Comparison of ENCODE assay signal across 28 cellular contexts in the genomic region with DNA sequence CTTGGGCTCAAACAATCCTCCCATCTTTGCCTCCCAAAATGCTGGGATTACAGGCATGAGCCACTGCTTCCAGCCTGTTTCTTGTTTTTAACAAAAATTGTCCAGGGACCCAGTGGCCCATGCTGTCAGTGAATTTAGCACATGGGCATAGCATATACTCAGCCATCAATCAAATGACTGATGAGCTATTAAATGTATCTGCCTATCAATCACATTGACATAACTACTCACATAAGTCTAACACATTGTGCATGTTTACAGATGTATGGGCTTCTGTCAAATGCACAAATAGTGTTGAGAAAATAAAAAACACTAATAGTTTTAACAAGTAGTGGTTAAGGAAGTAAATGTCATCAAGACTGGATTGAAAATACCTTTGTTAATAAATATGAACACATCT.
"Had no signal": no experiment of that assay in that cellular context is flagged by ENCODE, and none has a peak within 500 bp of the region (broad histone marks: within the 10 kb centered on the region; RNA-seq: fewer than 3 reads in every experiment).

No MANE protein-coding gene starts in this region.

- H3K9ac ChIP-seq: neural progenitor cell had no signal

- H3K27ac ChIP-seq: neural progenitor cell, pancreas, psoas muscle, right lobe of liver, sigmoid colon, suprapubic skin, testis, tibial artery, transverse colon, upper lobe of right lung, uterus had no signal

- FAIRE-seq: pancreas, small intestine had no signal

- H3K36me3 ChIP-seq: neural progenitor cell, pancreas, right lobe of liver, sigmoid colon, suprapubic skin, tibial artery, transverse colon, upper lobe of right lung, uterus had no signal

- ATAC-seq: naive thymus-derived CD8-positive, alpha-beta T cell; natural killer cell treated with Interleukin-12 subunit alpha and Interleukin-12 subunit beta and Interleukin-15 and Interleukin-18, amount 100 ng/mL, for 72 hours; pancreas; psoas muscle; right cardiac atrium; right lobe of liver; stimulated activated memory B cell treated with anti-CD40 and anti-IgM and Interleukin-4, amounts not matched to agents 10 μg/mL and 1 μg/mL and 100 μg/mL, for 72 hours; stimulated activated naive CD8-positive, alpha-beta T cell treated with anti-CD3 and anti-CD28 coated beads, Interleukin-15, amount 100 ng/mL, for 72 hours; stimulated activated naive CD8-positive, alpha-beta T cell treated with anti-CD3 and anti-CD28 coated beads, Interleukin-15, Interleukin-2, amounts not matched to agents 100 U/mL and 50 U/mL, for 24 hours; upper lobe of right lung had no signal

- H2AFZ ChIP-seq: neural progenitor cell had no signal

- H3K4me1 ChIP-seq: neural progenitor cell, pancreas, psoas muscle, right lobe of liver, sigmoid colon, suprapubic skin, testis, transverse colon, upper lobe of right lung, uterus had no signal

- H3K4me3 ChIP-seq: neural progenitor cell, pancreas, psoas muscle, right lobe of liver, sigmoid colon, suprapubic skin, testis, tibial artery, transverse colon, upper lobe of right lung, uterus had no signal

- DNase-seq: naive B cell; naive thymus-derived CD8-positive, alpha-beta T cell; nephron progenitor cell; occipital lobe; pancreas; posterior cingulate gyrus; psoas muscle; right cardiac atrium; right lobe of liver; sigmoid colon; small intestine; stimulated activated CD4-positive, alpha-beta T cell treated with anti-CD3 and anti-CD28 coated beads, Interleukin-1b, Interleukin-23, amount 100 ng/mL, for 48 hours; stimulated activated CD4-positive, alpha-beta T cell treated with anti-CD3 and anti-CD28 coated beads, Interleukin-4, amount 100 ng/mL, for 1 hour; stimulated activated CD4-positive, alpha-beta T cell treated with anti-CD3 and anti-CD28 coated beads, Interleukin-4, amount 100 ng/mL, for 4 hours; stimulated activated CD8-positive, alpha-beta memory T cell treated with anti-CD3 and anti-CD28 coated beads, Interleukin-4, amount 100 ng/mL, for 48 hours; stimulated activated naive CD4-positive, alpha-beta T cell; stimulated activated naive CD8-positive, alpha-beta T cell treated with anti-CD3 and anti-CD28 coated beads, Interleukin-15, amount 100 ng/mL, for 72 hours; stimulated activated naive CD8-positive, alpha-beta T cell treated with anti-CD3 and anti-CD28 coated beads, Interleukin-15, Interleukin-2, amounts not matched to agents 100 U/mL and 50 U/mL, for 24 hours; substantia nigra; testis; tibial artery; transverse colon; upper lobe of right lung; uterus had no signal

- H3K4me2 ChIP-seq: neural progenitor cell had no signal

- H3K9me3 ChIP-seq: right lobe of liver, sigmoid colon, suprapubic skin, testis, tibial artery, transverse colon, upper lobe of right lung, uterus had no signal

- H3K27me3 ChIP-seq: neural progenitor cell, pancreas, right lobe of liver, sigmoid colon, suprapubic skin, testis, tibial artery, transverse colon, upper lobe of right lung, uterus had no signal
